In genomic region chr19:7916137-7916907, GRCh38 we compare ENCODE assay signal across 6 cellular contexts. TPM values are rescaled to one million over a fixed set of nuclear protein-coding genes. Genes with fewer than 3 reads are reported as not detected.
DNase-seq lines count a peak whose midpoint lies in the region; ATAC-seq and TF ChIP-seq lines count a peak whose summit lies in the region.

No MANE protein-coding gene starts in this region.

- intact Hi-C loops in left ventricle myocardium superior (cut with micrococcal nuclease): no loop called here

- H3K4me3 ChIP-seq in WI38 (ENCODE audit: low read depth, low read length): peak overlapping the region; percentile 47
- peak overlapping the region; percentile 67 for H3K4me3 ChIP-seq in thoracic aorta

- H3K27ac ChIP-seq in thoracic aorta: no peak overlapping the region

- peaks cover 15 to 44% of the 10 kb centered on the region in 2 donors for H3K4me1 ChIP-seq in thoracic aorta (ENCODE audit: control insufficient read depth in 1 of 2, low read depth in 2 of 2)

- peaks cover 15% of the 10 kb centered on the region for H3K36me3 ChIP-seq in thoracic aorta

- no peak for ATAC-seq in left ventricle myocardium superior
- ATAC-seq in thoracic aorta (ENCODE audit: insufficient number of reproducible peaks, low FRiP score, low read depth): no peak
- no peak for ATAC-seq in GM18511 (IDR thresholded peaks at IDR 0.05; ENCODE audit: unreplicated experiment)

- H3K27me3 ChIP-seq in thoracic aorta (replicated peaks; ENCODE audit: insufficient read depth): no peaks in the 10 kb centered on the region

- no peaks in the 10 kb centered on the region for H3K9me3 ChIP-seq in thoracic aorta

- DNase-seq in HK-2 (ENCODE audit: unreplicated experiment): peak; percentile 57
- DNase-seq in left ventricle myocardium superior: peak; percentile 54
- no peak for DNase-seq in thoracic aorta (ENCODE audit: low spot score)
- DNase-seq in NCI-H2107 treated with DMSO at 0.1 percent for 48 hours (lab: John Stamatoyannopoulos, UW; ENCODE audit: unreplicated experiment): no peak

- TF ChIP-seq CTCF in WI38 (IDR thresholded peaks at IDR 0.05; ENCODE audit: low read depth, low read length): no peak
- TF ChIP-seq CTCF in thoracic aorta (IDR thresholded peaks at IDR 0.05): no peak

RNA-seq across cellular contexts. Expression of gene TGFBR3L, which starts 1.7 kb away (rescaled TPM):
- total RNA-seq in left ventricle myocardium superior (11.4 TPM), thoracic aorta (not detected)

RNA-seq across cellular contexts. Expression of gene SNAPC2, which starts 3.8 kb away (rescaled TPM):
- total RNA-seq in left ventricle myocardium superior (9.7 TPM), thoracic aorta (10 to 100 TPM; 13.3 to 26.1 TPM)

RNA-seq across cellular contexts. Expression of gene CTXN1, which starts 9.6 kb away (rescaled TPM):
- total RNA-seq in left ventricle myocardium superior: 0.20 TPM
- under 1 TPM in 1 of 2 donors, not detected in 1; 0.54 TPM for total RNA-seq in thoracic aorta

RNA-seq across cellular contexts. Expression of gene MAP2K7, which starts 12.6 kb away (rescaled TPM):
- total RNA-seq in left ventricle myocardium superior: 30.4 TPM
- total RNA-seq in thoracic aorta: 10 to 100 TPM; 15.2 to 16.9 TPM

RNA-seq across cellular contexts. Expression of gene TIMM44, which starts 27.1 kb away (rescaled TPM):
- total RNA-seq in left ventricle myocardium superior (115 TPM), thoracic aorta (10 to 100 TPM; 51.2 to 77.6 TPM)

Comparison
In these comparisons a context has a peak if more than half of its experiments do, and no peak if none do; other contexts are left out.
1. DNase-seq: peak in HK-2 (single experiment) and left ventricle myocardium superior (single experiment); none in thoracic aorta (single experiment) and NCI-H2107 treated with DMSO at 0.1 percent for 48 hours (single experiment).